In the genomic region with DNA sequence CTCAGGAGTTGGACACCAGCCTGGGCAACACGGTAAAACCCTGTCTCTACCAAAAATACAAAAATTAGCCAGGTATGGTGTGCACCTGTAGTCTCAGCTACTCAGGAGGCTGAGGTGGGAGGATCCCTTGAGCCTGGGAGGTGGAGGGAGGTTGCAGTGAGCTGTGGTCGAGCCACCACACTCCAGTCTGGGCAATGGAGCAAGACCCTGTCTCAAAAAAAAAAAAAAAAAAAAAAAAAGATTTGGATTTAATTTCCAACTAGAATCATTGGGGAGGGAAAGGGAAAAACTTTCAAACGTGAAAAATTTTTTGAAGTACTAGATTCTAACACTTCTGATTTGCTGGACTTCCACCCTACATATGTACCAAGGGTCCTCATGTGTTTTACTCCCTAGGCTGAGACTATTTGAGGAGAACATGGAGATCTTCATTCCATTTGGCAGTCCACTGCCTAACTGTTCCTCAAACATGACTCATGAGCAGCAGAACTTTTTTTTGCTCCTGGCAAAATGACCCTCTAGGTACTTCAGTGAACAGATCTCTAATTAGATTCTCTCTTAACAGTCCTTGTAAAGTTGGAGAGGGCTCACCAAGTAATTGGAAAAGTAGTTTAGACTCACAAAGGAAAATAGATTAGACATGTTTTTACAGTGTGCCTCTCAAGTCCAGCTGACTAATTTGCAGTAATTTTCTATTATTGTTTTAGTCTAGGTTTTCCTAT, we compare ENCODE assay signal across 2 cellular contexts.
TF ChIP-seq lines count a peak whose summit lies in the region.

No MANE protein-coding gene starts in this region.

TF ChIP-seq in IMR-90, 13 proteins besides CTCF, POLR2A, EP300 and RAD21:
- TF ChIP-seq RCOR1 (IDR thresholded peaks at IDR 0.05; ENCODE audit: insufficient replicate concordance, low read length) (no peak), MAZ (IDR thresholded peaks at IDR 0.05; ENCODE audit: borderline replicate concordance, low read depth, low read length) (no peak), CEBPB (IDR thresholded peaks at IDR 0.05; ENCODE audit: low read depth, low read length) (no peak), CHD1 (IDR thresholded peaks at IDR 0.05; ENCODE audit: low read depth, low read length) (no peak), BHLHE40 (IDR thresholded peaks at IDR 0.05; ENCODE audit: low read depth, low read length) (no peak), FOS (IDR thresholded peaks at IDR 0.05; ENCODE audit: low read depth, low read length) (no peak), SMC3 (IDR thresholded peaks at IDR 0.05; ENCODE audit: low read depth, low read length) (no peak), RFX5 (IDR thresholded peaks at IDR 0.05; ENCODE audit: low read depth, low read length) (no peak), MAFK (IDR thresholded peaks at IDR 0.05; ENCODE audit: low read depth, low read length) (no peak), NFE2L2 (IDR thresholded peaks at IDR 0.05; ENCODE audit: low read depth, low read length) (no peak)
- TF ChIP-seq, protein P1, sequence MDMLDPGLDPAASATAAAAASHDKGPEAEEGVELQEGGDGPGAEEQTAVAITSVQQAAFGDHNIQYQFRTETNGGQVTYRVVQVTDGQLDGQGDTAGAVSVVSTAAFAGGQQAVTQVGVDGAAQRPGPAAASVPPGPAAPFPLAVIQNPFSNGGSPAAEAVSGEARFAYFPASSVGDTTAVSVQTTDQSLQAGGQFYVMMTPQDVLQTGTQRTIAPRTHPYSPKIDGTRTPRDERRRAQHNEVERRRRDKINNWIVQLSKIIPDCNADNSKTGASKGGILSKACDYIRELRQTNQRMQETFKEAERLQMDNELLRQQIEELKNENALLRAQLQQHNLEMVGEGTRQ (IDR thresholded peaks at IDR 0.05; ENCODE audit: low read depth, low read length) = no peak
- TF ChIP-seq, protein P2, sequence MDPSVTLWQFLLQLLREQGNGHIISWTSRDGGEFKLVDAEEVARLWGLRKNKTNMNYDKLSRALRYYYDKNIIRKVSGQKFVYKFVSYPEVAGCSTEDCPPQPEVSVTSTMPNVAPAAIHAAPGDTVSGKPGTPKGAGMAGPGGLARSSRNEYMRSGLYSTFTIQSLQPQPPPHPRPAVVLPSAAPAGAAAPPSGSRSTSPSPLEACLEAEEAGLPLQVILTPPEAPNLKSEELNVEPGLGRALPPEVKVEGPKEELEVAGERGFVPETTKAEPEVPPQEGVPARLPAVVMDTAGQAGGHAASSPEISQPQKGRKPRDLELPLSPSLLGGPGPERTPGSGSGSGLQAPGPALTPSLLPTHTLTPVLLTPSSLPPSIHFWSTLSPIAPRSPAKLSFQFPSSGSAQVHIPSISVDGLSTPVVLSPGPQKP (IDR thresholded peaks at IDR 0.05; ENCODE audit: borderline replicate concordance, low read depth, low read length) = no peak

TF ChIP-seq in K562, 482 proteins besides CTCF, POLR2A, EP300 and RAD21 (continues in another document):
- TF ChIP-seq KLF6 (CRISPR knock-in tag; IDR thresholded peaks at IDR 0.05; ENCODE audit: borderline replicate concordance) (no peak), NR2C2 (CRISPR knock-in tag; IDR thresholded peaks at IDR 0.05) (no peak), NR2C2 (tag; IDR thresholded peaks at IDR 0.05) (0 out of 2 replicates have a peak, but pooled peaks have one; percentile 8), SMARCA5 (IDR thresholded peaks at IDR 0.05) (peak; percentile 12; the same call in 1 of the 2 replicates), ZNF165 (CRISPR knock-in tag; IDR thresholded peaks at IDR 0.05; ENCODE audit: borderline replicate concordance) (no peak), ZNF232 (CRISPR knock-in tag; IDR thresholded peaks at IDR 0.05) (no peak), ZNF24 (IDR thresholded peaks at IDR 0.05) (no peak), JUN (IDR thresholded peaks at IDR 0.05; ENCODE audit: borderline replicate concordance, low read depth, low read length) (0 out of 2 replicates have a peak, but pooled peaks have one; percentile 44), JUN (CRISPR knock-in tag; IDR thresholded peaks at IDR 0.05; ENCODE audit: borderline replicate concordance) (no peak), IFI16 (CRISPR knock-in tag; IDR thresholded peaks at IDR 0.05) (no peak), GATAD2B (IDR thresholded peaks at IDR 0.05; ENCODE audit: borderline replicate concordance) (peak; percentile 40; the same call in 1 of the 2 replicates), JUNB (CRISPR knock-in tag; conservative IDR thresholded peaks at IDR 0.05) (no peak), RBFOX2 (IDR thresholded peaks at IDR 0.05; ENCODE audit: low read depth, low read length) (no peak), ADNP (tag; IDR thresholded peaks at IDR 0.05) (no peak), RBM25 (IDR thresholded peaks at IDR 0.05; ENCODE audit: low read depth, low read length, severe bottlenecking) (no peak), CBX1 (IDR thresholded peaks at IDR 0.05; ENCODE audit: low read depth) (no peak), NR2F6 (CRISPR knock-in tag; IDR thresholded peaks at IDR 0.05) (no peak), ZNF282 (CRISPR knock-in tag; IDR thresholded peaks at IDR 0.05) (no peak), ZNF146 (CRISPR knock-in tag; IDR thresholded peaks at IDR 0.05; ENCODE audit: unreplicated experiment) (no peak), RAD51 (IDR thresholded peaks at IDR 0.05; ENCODE audit: borderline replicate concordance, low read depth) (no peak), CBX8 (IDR thresholded peaks at IDR 0.05; ENCODE audit: borderline replicate concordance, extremely low read depth, low read depth, low read length, poor library complexity, severe bottlenecking) (no peak), FOSL1 (tag; conservative IDR thresholded peaks at IDR 0.05) (peak; percentile 34; the same call in 1 of the 2 replicates), PHB (CRISPR knock-in tag; IDR thresholded peaks at IDR 0.05) (no peak), NCOA2 (IDR thresholded peaks at IDR 0.05; ENCODE audit: partially characterized antibody in 2 of 2) (no peak), CHD2 (IDR thresholded peaks at IDR 0.05; ENCODE audit: low read depth, low read length) (no peak), DMBX1 (CRISPR knock-in tag; IDR thresholded peaks at IDR 0.05; ENCODE audit: borderline replicate concordance) (peak; percentile 46; the same call in 1 of the 2 replicates), MEF2D (tag; conservative IDR thresholded peaks at IDR 0.05; ENCODE audit: low read depth) (no peak), CBX3 (IDR thresholded peaks at IDR 0.05; ENCODE audit: borderline replicate concordance in 1 of 2, low read length in 2 of 2) (no peak), C11orf30 (IDR thresholded peaks at IDR 0.05; ENCODE audit: low read depth) (no peak), MYC (IDR thresholded peaks at IDR 0.05; ENCODE audit: low read depth, low read length) (no peak), MYC (CRISPR knock-in tag; IDR thresholded peaks at IDR 0.05; ENCODE audit: borderline replicate concordance, low read depth) (no peak), MIER1 (IDR thresholded peaks at IDR 0.05; ENCODE audit: low read depth) (no peak), MCM3 (IDR thresholded peaks at IDR 0.05) (no peak), BCOR (IDR thresholded peaks at IDR 0.05) (0 out of 2 replicates have a peak, but pooled peaks have one; percentile 18), KLF1 (tag; IDR thresholded peaks at IDR 0.05) (no peak), BRF1 (IDR thresholded peaks at IDR 0.05; ENCODE audit: borderline replicate concordance, extremely low read depth, insufficient read length) (no peak), TBP (optimal IDR thresholded peaks at IDR 0.05; ENCODE audit: low read depth, low read length) (no peak), ZNF384 (IDR thresholded peaks at IDR 0.05; ENCODE audit: low read depth, low read length) (peak; percentile 70), SLC30A9 (CRISPR knock-in tag; IDR thresholded peaks at IDR 0.05) (no peak), ZFP1 (CRISPR knock-in tag; IDR thresholded peaks at IDR 0.05) (no peak), KLF10 (CRISPR knock-in tag; IDR thresholded peaks at IDR 0.05) (no peak), EHMT2 (IDR thresholded peaks at IDR 0.05) (0 out of 2 replicates have a peak, but pooled peaks have one; percentile 42), ZNF717 (CRISPR knock-in tag; IDR thresholded peaks at IDR 0.05) (no peak), ZFP30 (CRISPR knock-in tag; IDR thresholded peaks at IDR 0.05; ENCODE audit: borderline replicate concordance) (no peak), ETS2 (tag; IDR thresholded peaks at IDR 0.05; ENCODE audit: borderline replicate concordance, poor library complexity, severe bottlenecking) (no peak), RBBP5 (IDR thresholded peaks at IDR 0.05; ENCODE audit: borderline replicate concordance, insufficient read depth, low read length, poor library complexity, severe bottlenecking) (no peak)
- TF ChIP-seq, protein P3, sequence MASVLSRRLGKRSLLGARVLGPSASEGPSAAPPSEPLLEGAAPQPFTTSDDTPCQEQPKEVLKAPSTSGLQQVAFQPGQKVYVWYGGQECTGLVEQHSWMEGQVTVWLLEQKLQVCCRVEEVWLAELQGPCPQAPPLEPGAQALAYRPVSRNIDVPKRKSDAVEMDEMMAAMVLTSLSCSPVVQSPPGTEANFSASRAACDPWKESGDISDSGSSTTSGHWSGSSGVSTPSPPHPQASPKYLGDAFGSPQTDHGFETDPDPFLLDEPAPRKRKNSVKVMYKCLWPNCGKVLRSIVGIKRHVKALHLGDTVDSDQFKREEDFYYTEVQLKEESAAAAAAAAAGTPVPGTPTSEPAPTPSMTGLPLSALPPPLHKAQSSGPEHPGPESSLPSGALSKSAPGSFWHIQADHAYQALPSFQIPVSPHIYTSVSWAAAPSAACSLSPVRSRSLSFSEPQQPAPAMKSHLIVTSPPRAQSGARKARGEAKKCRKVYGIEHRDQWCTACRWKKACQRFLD (CRISPR knock-in tag; IDR thresholded peaks at IDR 0.05) = peak; percentile 86; the same call in 1 of the 2 replicates
- TF ChIP-seq, protein P4, sequence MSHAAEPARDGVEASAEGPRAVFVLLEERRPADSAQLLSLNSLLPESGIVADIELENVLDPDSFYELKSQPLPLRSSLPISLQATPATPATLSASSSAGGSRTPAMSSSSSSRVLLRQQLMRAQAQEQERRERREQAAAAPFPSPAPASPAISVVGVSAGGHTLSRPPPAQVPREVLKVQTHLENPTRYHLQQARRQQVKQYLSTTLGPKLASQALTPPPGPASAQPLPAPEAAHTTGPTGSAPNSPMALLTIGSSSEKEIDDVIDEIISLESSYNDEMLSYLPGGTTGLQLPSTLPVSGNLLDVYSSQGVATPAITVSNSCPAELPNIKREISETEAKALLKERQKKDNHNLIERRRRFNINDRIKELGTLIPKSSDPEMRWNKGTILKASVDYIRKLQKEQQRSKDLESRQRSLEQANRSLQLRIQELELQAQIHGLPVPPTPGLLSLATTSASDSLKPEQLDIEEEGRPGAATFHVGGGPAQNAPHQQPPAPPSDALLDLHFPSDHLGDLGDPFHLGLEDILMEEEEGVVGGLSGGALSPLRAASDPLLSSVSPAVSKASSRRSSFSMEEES (CRISPR knock-in tag; IDR thresholded peaks at IDR 0.05) = no peak
- TF ChIP-seq, protein P5, sequence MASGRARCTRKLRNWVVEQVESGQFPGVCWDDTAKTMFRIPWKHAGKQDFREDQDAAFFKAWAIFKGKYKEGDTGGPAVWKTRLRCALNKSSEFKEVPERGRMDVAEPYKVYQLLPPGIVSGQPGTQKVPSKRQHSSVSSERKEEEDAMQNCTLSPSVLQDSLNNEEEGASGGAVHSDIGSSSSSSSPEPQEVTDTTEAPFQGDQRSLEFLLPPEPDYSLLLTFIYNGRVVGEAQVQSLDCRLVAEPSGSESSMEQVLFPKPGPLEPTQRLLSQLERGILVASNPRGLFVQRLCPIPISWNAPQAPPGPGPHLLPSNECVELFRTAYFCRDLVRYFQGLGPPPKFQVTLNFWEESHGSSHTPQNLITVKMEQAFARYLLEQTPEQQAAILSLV (tag; IDR thresholded peaks at IDR 0.05) = no peak
- TF ChIP-seq, protein P6, sequence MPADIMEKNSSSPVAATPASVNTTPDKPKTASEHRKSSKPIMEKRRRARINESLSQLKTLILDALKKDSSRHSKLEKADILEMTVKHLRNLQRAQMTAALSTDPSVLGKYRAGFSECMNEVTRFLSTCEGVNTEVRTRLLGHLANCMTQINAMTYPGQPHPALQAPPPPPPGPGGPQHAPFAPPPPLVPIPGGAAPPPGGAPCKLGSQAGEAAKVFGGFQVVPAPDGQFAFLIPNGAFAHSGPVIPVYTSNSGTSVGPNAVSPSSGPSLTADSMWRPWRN (IDR thresholded peaks at IDR 0.05; ENCODE audit: low read depth) = no peak
- TF ChIP-seq, protein P7, sequence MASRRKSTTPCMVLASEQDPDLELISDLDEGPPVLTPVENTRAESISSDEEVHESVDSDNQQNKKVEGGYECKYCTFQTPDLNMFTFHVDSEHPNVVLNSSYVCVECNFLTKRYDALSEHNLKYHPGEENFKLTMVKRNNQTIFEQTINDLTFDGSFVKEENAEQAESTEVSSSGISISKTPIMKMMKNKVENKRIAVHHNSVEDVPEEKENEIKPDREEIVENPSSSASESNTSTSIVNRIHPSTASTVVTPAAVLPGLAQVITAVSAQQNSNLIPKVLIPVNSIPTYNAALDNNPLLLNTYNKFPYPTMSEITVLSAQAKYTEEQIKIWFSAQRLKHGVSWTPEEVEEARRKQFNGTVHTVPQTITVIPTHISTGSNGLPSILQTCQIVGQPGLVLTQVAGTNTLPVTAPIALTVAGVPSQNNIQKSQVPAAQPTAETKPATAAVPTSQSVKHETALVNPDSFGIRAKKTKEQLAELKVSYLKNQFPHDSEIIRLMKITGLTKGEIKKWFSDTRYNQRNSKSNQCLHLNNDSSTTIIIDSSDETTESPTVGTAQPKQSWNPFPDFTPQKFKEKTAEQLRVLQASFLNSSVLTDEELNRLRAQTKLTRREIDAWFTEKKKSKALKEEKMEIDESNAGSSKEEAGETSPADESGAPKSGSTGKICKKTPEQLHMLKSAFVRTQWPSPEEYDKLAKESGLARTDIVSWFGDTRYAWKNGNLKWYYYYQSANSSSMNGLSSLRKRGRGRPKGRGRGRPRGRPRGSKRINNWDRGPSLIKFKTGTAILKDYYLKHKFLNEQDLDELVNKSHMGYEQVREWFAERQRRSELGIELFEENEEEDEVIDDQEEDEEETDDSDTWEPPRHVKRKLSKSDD (conservative IDR thresholded peaks at IDR 0.05; ENCODE audit: low read length) = no peak
- TF ChIP-seq, protein P8, sequence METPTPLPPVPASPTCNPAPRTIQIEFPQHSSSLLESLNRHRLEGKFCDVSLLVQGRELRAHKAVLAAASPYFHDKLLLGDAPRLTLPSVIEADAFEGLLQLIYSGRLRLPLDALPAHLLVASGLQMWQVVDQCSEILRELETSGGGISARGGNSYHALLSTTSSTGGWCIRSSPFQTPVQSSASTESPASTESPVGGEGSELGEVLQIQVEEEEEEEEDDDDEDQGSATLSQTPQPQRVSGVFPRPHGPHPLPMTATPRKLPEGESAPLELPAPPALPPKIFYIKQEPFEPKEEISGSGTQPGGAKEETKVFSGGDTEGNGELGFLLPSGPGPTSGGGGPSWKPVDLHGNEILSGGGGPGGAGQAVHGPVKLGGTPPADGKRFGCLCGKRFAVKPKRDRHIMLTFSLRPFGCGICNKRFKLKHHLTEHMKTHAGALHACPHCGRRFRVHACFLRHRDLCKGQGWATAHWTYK (CRISPR knock-in tag; IDR thresholded peaks at IDR 0.05) = no peak
- TF ChIP-seq, protein P9, sequence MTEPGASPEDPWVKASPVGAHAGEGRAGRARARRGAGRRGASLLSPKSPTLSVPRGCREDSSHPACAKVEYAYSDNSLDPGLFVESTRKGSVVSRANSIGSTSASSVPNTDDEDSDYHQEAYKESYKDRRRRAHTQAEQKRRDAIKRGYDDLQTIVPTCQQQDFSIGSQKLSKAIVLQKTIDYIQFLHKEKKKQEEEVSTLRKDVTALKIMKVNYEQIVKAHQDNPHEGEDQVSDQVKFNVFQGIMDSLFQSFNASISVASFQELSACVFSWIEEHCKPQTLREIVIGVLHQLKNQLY (CRISPR knock-in tag; conservative IDR thresholded peaks at IDR 0.05) = no peak
